ENCODE assay signal across 9 cellular contexts in genomic region chr12:56836800-56837663, GRCh38.
A peak's percentile ranks its signal among the peaks of the same experiment; 100 is the strongest.
DNase-seq lines count a peak whose midpoint lies in the region; ATAC-seq lines count a peak whose summit lies in the region.
"Had no signal": no experiment of that assay in that cellular context is flagged by ENCODE, and none has a peak within 500 bp of the region (broad histone marks: within the 10 kb centered on the region; RNA-seq: fewer than 3 reads in every experiment).

No MANE protein-coding gene starts in this region.

- no peaks in the 10 kb centered on the region for H3K9me3 Mint-ChIP-seq in central memory CD8-positive, alpha-beta T cell
- H3K9me3 Mint-ChIP-seq in activated T-helper 2 cell treated with anti-CD3 and anti-CD28 coated beads, Interferon-gamma antibody, Interleukin-2, Interleukin-4, amounts not matched to agents 10 μg/mL and 5 μg/mL and 100 μg/mL, durations not matched to agents 14 hours and 24 hours and 36 hours, result no peaks in the 10 kb centered on the region

- intact Hi-C loops in activated T-helper 2 cell treated with anti-CD3 and anti-CD28 coated beads, Interferon-gamma antibody, Interleukin-2, Interleukin-4, amounts not matched to agents 10 μg/mL and 5 μg/mL and 100 μg/mL, durations not matched to agents 14 hours and 24 hours and 36 hours (cut with micrococcal nuclease), result loop anchor here (5.0 kb wide), 1 partner anchor 150 kb away; no protein-coding TSS in a partner anchor

- peak; percentile 82 for ATAC-seq in central memory CD8-positive, alpha-beta T cell (replicated peaks; ENCODE audit: extremely low read depth, poor library complexity, severe bottlenecking)
- ATAC-seq in HG03521 (IDR thresholded peaks at IDR 0.05; ENCODE audit: unreplicated experiment), result no peak
- ATAC-seq: body of pancreas had no signal

- H3K4me1 Mint-ChIP-seq in central memory CD8-positive, alpha-beta T cell, result peaks cover 18% of the 10 kb centered on the region
- peaks cover 19% of the 10 kb centered on the region for H3K4me1 Mint-ChIP-seq in activated T-helper 2 cell treated with anti-CD3 and anti-CD28 coated beads, Interferon-gamma antibody, Interleukin-2, Interleukin-4, amounts not matched to agents 10 μg/mL and 5 μg/mL and 100 μg/mL, durations not matched to agents 14 hours and 24 hours and 36 hours (ENCODE audit: low read depth)

- H3K36me3 Mint-ChIP-seq in central memory CD8-positive, alpha-beta T cell (ENCODE audit: insufficient read depth), result no peaks in the 10 kb centered on the region
- no peaks in the 10 kb centered on the region for H3K36me3 Mint-ChIP-seq in activated T-helper 2 cell treated with anti-CD3 and anti-CD28 coated beads, Interferon-gamma antibody, Interleukin-2, Interleukin-4, amounts not matched to agents 10 μg/mL and 5 μg/mL and 100 μg/mL, durations not matched to agents 14 hours and 24 hours and 36 hours (ENCODE audit: low read depth)

- H3K27me3 Mint-ChIP-seq in central memory CD8-positive, alpha-beta T cell, result no peaks in the 10 kb centered on the region
- H3K27me3 Mint-ChIP-seq in activated T-helper 2 cell treated with anti-CD3 and anti-CD28 coated beads, Interferon-gamma antibody, Interleukin-2, Interleukin-4, amounts not matched to agents 10 μg/mL and 5 μg/mL and 100 μg/mL, durations not matched to agents 14 hours and 24 hours and 36 hours (ENCODE audit: low read depth), result peaks cover 10% of the 10 kb centered on the region

- in situ Hi-C loops in SK-MEL-5 (cut with HindIII; ENCODE audit: low pct_unique_long_range_greater_than_20kb, low sequenced_read_pairs), result no loop called here

- H3K27ac Mint-ChIP-seq in central memory CD8-positive, alpha-beta T cell (ENCODE audit: low read depth), result no peak overlapping the region
- H3K27ac Mint-ChIP-seq in activated T-helper 2 cell treated with anti-CD3 and anti-CD28 coated beads, Interferon-gamma antibody, Interleukin-2, Interleukin-4, amounts not matched to agents 10 μg/mL and 5 μg/mL and 100 μg/mL, durations not matched to agents 14 hours and 24 hours and 36 hours, result no peak overlapping the region

- H3K4me3 Mint-ChIP-seq in central memory CD8-positive, alpha-beta T cell, result peak overlapping the region; percentile 12
- H3K4me3 Mint-ChIP-seq in activated T-helper 2 cell treated with anti-CD3 and anti-CD28 coated beads, Interferon-gamma antibody, Interleukin-2, Interleukin-4, amounts not matched to agents 10 μg/mL and 5 μg/mL and 100 μg/mL, durations not matched to agents 14 hours and 24 hours and 36 hours (ENCODE audit: low read depth), result no peak overlapping the region

- peak; percentile 78 for DNase-seq in HCEC 1CT
- DNase-seq in SK-MEL-5 (ENCODE audit: low read depth, low spot score), result peak; percentile 54
- no peak for DNase-seq in central memory CD8-positive, alpha-beta T cell (ENCODE audit: low spot score in 2 of 2)
- peak in 2 of 3 donors; percentile 3 to 5 for DNase-seq in stimulated activated CD4-positive, alpha-beta T cell treated with anti-CD3 and anti-CD28 coated beads, TNF-alpha, amount 100 ng/mL, for 1 hour (ENCODE audit: low read depth in 3 of 3, low spot score in 1 of 3)
- DNase-seq in CD1c-positive myeloid dendritic cell (ENCODE audit: extremely low spot score), result no peak
- DNase-seq in activated T-helper 2 cell treated with anti-CD3 and anti-CD28 coated beads, Interferon-gamma antibody, Interleukin-2, Interleukin-4, amounts not matched to agents 10 μg/mL and 5 μg/mL and 100 μg/mL, durations not matched to agents 14 hours and 24 hours and 36 hours (ENCODE audit: low spot score), result no peak
- no peak for DNase-seq in SKM-1 (lab: John Stamatoyannopoulos, UW; ENCODE audit: unreplicated experiment)

Comparison
In these comparisons a context has a peak if more than half of its experiments do, and no peak if none do; other contexts are left out.
1. DNase-seq: peak in HCEC 1CT (single experiment), SK-MEL-5 (single experiment) and stimulated activated CD4-positive, alpha-beta T cell treated with anti-CD3 and anti-CD28 coated beads, TNF-alpha, amount 100 ng/mL, for 1 hour (2 of 3); none in central memory CD8-positive, alpha-beta T cell (0 of 2), CD1c-positive myeloid dendritic cell (single experiment), activated T-helper 2 cell treated with anti-CD3 and anti-CD28 coated beads, Interferon-gamma antibody, Interleukin-2, Interleukin-4, amounts not matched to agents 10 μg/mL and 5 μg/mL and 100 μg/mL, durations not matched to agents 14 hours and 24 hours and 36 hours (single experiment) and SKM-1 (single experiment).